Comparison of ENCODE assay signal across 8 cellular contexts in the genomic region with DNA sequence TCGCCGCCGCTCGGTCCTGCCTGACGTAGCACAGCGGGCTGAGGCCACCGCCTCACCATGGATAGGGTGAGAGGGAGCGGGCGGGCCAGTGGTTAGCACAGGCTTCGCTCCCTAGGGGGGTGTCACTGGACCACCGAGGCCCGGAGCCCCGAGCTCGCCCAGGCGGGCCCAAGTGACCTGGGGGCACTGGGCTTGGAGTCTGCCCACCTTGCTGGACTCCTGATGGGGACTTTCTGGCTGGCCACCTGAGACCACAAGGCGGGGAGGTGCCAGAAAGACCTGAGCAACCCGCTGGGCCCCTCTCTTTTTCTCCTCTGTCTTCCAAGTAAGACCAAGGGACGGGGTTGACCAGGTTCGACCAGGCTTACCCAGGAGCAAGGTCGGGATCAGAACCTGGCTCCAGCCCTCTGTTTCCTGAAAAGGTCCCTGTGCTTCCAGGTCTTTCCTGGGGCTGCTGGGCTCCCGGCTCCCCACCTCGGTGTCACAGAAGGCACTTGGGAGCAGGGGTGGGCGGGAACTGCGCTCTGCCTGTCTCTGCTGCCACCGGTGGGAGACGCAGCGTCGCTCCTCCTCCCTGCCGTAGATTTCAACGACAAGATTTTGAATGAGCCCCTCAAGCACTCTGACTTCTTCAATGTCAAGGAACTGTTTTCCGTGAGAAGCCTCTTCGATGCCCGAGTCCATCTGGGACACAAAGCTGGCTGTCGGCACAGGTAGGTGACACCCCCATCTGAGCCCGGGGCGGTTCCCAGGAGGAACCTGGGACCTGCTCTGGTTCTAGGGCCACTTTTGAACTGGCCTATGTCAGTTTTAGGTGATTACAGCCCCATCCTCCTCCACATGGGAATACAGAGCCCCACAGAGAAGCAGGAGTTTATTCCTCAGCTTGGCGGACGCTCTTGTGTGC. TPM values are rescaled to one million over a fixed set of nuclear protein-coding genes. Genes with fewer than 3 reads are reported as not detected.
DNase-seq lines count a peak whose midpoint lies in the region; ATAC-seq and TF ChIP-seq lines count a peak whose summit lies in the region.

No MANE protein-coding gene starts in this region.

- intact Hi-C loops in activated CD4-positive, alpha-beta memory T cell treated with anti-CD3 and anti-CD28 coated beads for 36 hours (cut with micrococcal nuclease), result no loop called here
- intact Hi-C loops in heart left ventricle (cut with DNase I) (no loop called here), sciatic nerve (cut with DNase I) (no loop called here)

- TF ChIP-seq CTCF in heart left ventricle (IDR thresholded peaks at IDR 0.05), result no peak

- in situ Hi-C loops in GM23248 (cut with MboI), result no loop called here

- peaks cover 30% of the 10 kb centered on the region for H3K36me3 Mint-ChIP-seq in activated CD4-positive, alpha-beta memory T cell treated with anti-CD3 and anti-CD28 coated beads for 36 hours

- no peaks in the 10 kb centered on the region for H3K9me2 ChIP-seq in GM23248 (ENCODE audit: insufficient read depth)

- CTCF ChIA-PET in activated CD4-positive, alpha-beta memory T cell treated with anti-CD3 and anti-CD28 coated beads for 36 hours (lab: Charles Lee), result no interaction called here

- H3K9ac ChIP-seq in GM23248, result peak overlapping the region; percentile 91

- ATAC-seq in heart left ventricle, result no peak
- peak; percentile 21 for ATAC-seq in sciatic nerve
- ATAC-seq in HG03095 (IDR thresholded peaks at IDR 0.05; ENCODE audit: unreplicated experiment), result no peak

- POLR2A ChIA-PET in activated CD4-positive, alpha-beta memory T cell treated with anti-CD3 and anti-CD28 coated beads for 36 hours (lab: Charles Lee), result interaction anchor here (0.6 kb wide), 1 partner anchor 424 kb away, joined by 3 read pairs; no protein-coding TSS in a partner anchor

- H3K27ac Mint-ChIP-seq in activated CD4-positive, alpha-beta memory T cell treated with anti-CD3 and anti-CD28 coated beads for 36 hours, result peak overlapping the region; percentile 38

- H3K4me1 ChIP-seq in GM23248 (ENCODE audit: insufficient read depth) (peaks cover 4% of the 10 kb centered on the region; the same call in 1 of the 2 replicates), heart left ventricle (peaks cover 6 to 33% (median 20%) of the 10 kb centered on the region in 12 donors)

- H3K4me3 ChIP-seq in GM23248 (peak overlapping the region; percentile 96), heart left ventricle (peak overlapping the region; percentile 67 to 98 (median 92))

- no peak overlapping the region for H3K27ac ChIP-seq in GM23248
- peak overlapping the region in 10 of 12 donors; percentile 70 to 91 (median 84) for H3K27ac ChIP-seq in heart left ventricle

- 30 to 36% methylated on average over 34 to 36 of the region's 38 CpGs for WGBS in GM23248 (ENCODE audit: low coverage in 1 of 2, low lambda C conversion rate in 2 of 2, missing lambda C conversion rate in 2 of 2), 2 experiments
- 40 to 48% (median 44%) methylated on average over 33 to 38 of the region's 38 CpGs for WGBS in heart left ventricle, 4 donors

- no peaks in the 10 kb centered on the region for H4K20me1 ChIP-seq in GM23248 (ENCODE audit: insufficient read depth)

- H3K4me1 Mint-ChIP-seq in activated CD4-positive, alpha-beta memory T cell treated with anti-CD3 and anti-CD28 coated beads for 36 hours (ENCODE audit: low read depth), result peaks cover 17% of the 10 kb centered on the region

- peaks cover 10% of the 10 kb centered on the region for H3K27me3 Mint-ChIP-seq in activated CD4-positive, alpha-beta memory T cell treated with anti-CD3 and anti-CD28 coated beads for 36 hours

- peak overlapping the region; percentile 96 for H2AFZ ChIP-seq in GM23248

- no peaks in the 10 kb centered on the region for H3K9me3 Mint-ChIP-seq in activated CD4-positive, alpha-beta memory T cell treated with anti-CD3 and anti-CD28 coated beads for 36 hours

- no peaks in the 10 kb centered on the region for H3F3A ChIP-seq in GM23248 (ENCODE audit: insufficient read depth)

- H3K36me3 ChIP-seq in GM23248 (ENCODE audit: low read depth) (no peaks in the 10 kb centered on the region), heart left ventricle (peaks cover 0 to 32% (median 27%) of the 10 kb centered on the region in 9 donors)

- no peak for TF ChIP-seq POLR2A in heart left ventricle (IDR thresholded peaks at IDR 0.05)

- H3K79me2 ChIP-seq in GM23248 (ENCODE audit: insufficient read depth), result peaks cover 16% of the 10 kb centered on the region

- DNase-seq in AG08395 (ENCODE audit: low spot score) (peak; percentile 78), GM23248 (peak; percentile 86), heart left ventricle (peak in 2 of 5 donors; percentile 46 to 61), sciatic nerve (ENCODE audit: low spot score) (no peak), AML-193 (lab: John Stamatoyannopoulos, UW) (no peak), NCI-H69 (lab: John Stamatoyannopoulos, UW) (no peak)
- DNase-seq in activated CD4-positive, alpha-beta memory T cell treated with anti-CD3 and anti-CD28 coated beads for 36 hours, result no peak

- H3K4me2 ChIP-seq in GM23248 (ENCODE audit: unreplicated experiment), result peak overlapping the region; percentile 92

- peak overlapping the region; percentile 83 for H3K4me3 Mint-ChIP-seq in activated CD4-positive, alpha-beta memory T cell treated with anti-CD3 and anti-CD28 coated beads for 36 hours

- H3K27me3 ChIP-seq in GM23248 (replicated peaks; ENCODE audit: insufficient read depth) (no peaks in the 10 kb centered on the region), heart left ventricle (no peaks in the 10 kb centered on the region)

- H3K9me3 ChIP-seq in GM23248 (ENCODE audit: low read depth) (no peaks in the 10 kb centered on the region), heart left ventricle (no peaks in the 10 kb centered on the region)

RNA-seq across cellular contexts. Expression of gene MRPS2, which starts 1.0 kb away (rescaled TPM):
- 32.2 and 45.3 TPM in 2 replicates for total RNA-seq in GM23248 (2014; rRNA removed; shearing (Covaris generic))
- polyA plus RNA-seq in GM23248 (2016; fragmentation: Nextera tagmentation; extraction: Ambion mirVana) (51.7 and 55.3 TPM in 2 replicates), heart left ventricle (10 to 100 TPM; 48.7 to 95.0 TPM)
- total RNA-seq in activated CD4-positive, alpha-beta memory T cell treated with anti-CD3 and anti-CD28 coated beads for 36 hours, result 10 to 100 TPM; 42.2 to 42.7 TPM
- total RNA-seq in heart left ventricle (10 to 100 TPM; 34.1 to 95.2 (median 46.5) TPM), sciatic nerve (17.5 TPM)

RNA-seq across cellular contexts. Expression of gene LCN1, which starts 19.7 kb away (rescaled TPM):
- not detected in 2 replicates for total RNA-seq in GM23248 (2014; rRNA removed; shearing (Covaris generic))
- polyA plus RNA-seq in GM23248 (2016; fragmentation: Nextera tagmentation; extraction: Ambion mirVana) (not detected in 2 replicates), heart left ventricle (under 1 TPM in 1 of 2 donors, not detected in 1; 0.50 TPM)
- not detected for total RNA-seq in activated CD4-positive, alpha-beta memory T cell treated with anti-CD3 and anti-CD28 coated beads for 36 hours
- total RNA-seq in heart left ventricle (under 1 TPM in 2 of 9 donors, not detected in 7; 0.33 to 0.37 TPM), sciatic nerve (not detected)

RNA-seq across cellular contexts. Expression of gene PPP1R26, which starts 21.9 kb away (rescaled TPM):
- total RNA-seq in GM23248 (2014; rRNA removed; shearing (Covaris generic)), result 13.4 and 19.2 TPM in 2 replicates
- polyA plus RNA-seq in GM23248 (2016; fragmentation: Nextera tagmentation; extraction: Ambion mirVana) (2.2 and 3.4 TPM in 2 replicates), heart left ventricle (10 to 100 TPM; 13.2 to 13.6 TPM)
- total RNA-seq in activated CD4-positive, alpha-beta memory T cell treated with anti-CD3 and anti-CD28 coated beads for 36 hours, result 1 to 10 TPM; 3.5 to 4.9 TPM
- total RNA-seq in heart left ventricle (10 to 100 TPM; 17.3 to 30.1 (median 19.4) TPM), sciatic nerve (13.9 TPM)

RNA-seq across cellular contexts. Expression of gene OBP2A, which starts 44.4 kb away (rescaled TPM):
- total RNA-seq in GM23248 (2014; rRNA removed; shearing (Covaris generic)), result not detected in 2 replicates
- polyA plus RNA-seq in GM23248 (2016; fragmentation: Nextera tagmentation; extraction: Ambion mirVana), result not detected in 2 replicates
- not detected for total RNA-seq in activated CD4-positive, alpha-beta memory T cell treated with anti-CD3 and anti-CD28 coated beads for 36 hours
- not detected for total RNA-seq in heart left ventricle
- polyA plus RNA-seq in heart left ventricle, result not detected
- not detected for total RNA-seq in sciatic nerve

Comparison
In these comparisons a context has a peak if more than half of its experiments do, and no peak if none do; other contexts are left out.
1. DNase-seq: peak in AG08395 (single experiment) and GM23248 (single experiment); none in activated CD4-positive, alpha-beta memory T cell treated with anti-CD3 and anti-CD28 coated beads for 36 hours (single experiment), sciatic nerve (single experiment), AML-193 (0 of 2) and NCI-H69 (single experiment).